ENCODE assay signal across 9 cellular contexts in genomic region chr22:26671317-26672059, GRCh38. TPM values are rescaled to one million over a fixed set of nuclear protein-coding genes. Genes with fewer than 3 reads are reported as not detected.
DNase-seq lines count a peak whose midpoint lies in the region; ATAC-seq and TF ChIP-seq lines count a peak whose summit lies in the region.
"Had no signal": no experiment of that assay in that cellular context is flagged by ENCODE, and none has a peak within 500 bp of the region (broad histone marks: within the 10 kb centered on the region; RNA-seq: fewer than 3 reads in every experiment).

No MANE protein-coding gene starts in this region.

- no peak for TF ChIP-seq CTCF in neural crest cell (conservative IDR thresholded peaks at IDR 0.05)
- no peak for TF ChIP-seq CTCF in thoracic aorta (IDR thresholded peaks at IDR 0.05)

- peak overlapping the region; percentile 93 for H3K27ac Mint-ChIP-seq in neural crest cell (ENCODE audit: unreplicated experiment)

- peaks cover 51% of the 10 kb centered on the region for H3K4me1 Mint-ChIP-seq in neural crest cell

- H3K9me3 ChIP-seq in thoracic aorta, result no peaks in the 10 kb centered on the region

- ATAC-seq in thoracic aorta (ENCODE audit: insufficient number of reproducible peaks, low FRiP score, low read depth), result no peak

- no peaks in the 10 kb centered on the region for H3K27me3 Mint-ChIP-seq in neural crest cell (ENCODE audit: low read depth)

- DNase-seq in SKM-1 treated with dmso at 0.1 percent for 144 hours (lab: John Stamatoyannopoulos, UW; ENCODE audit: unreplicated experiment) (peak; percentile 31), SKM-1 (lab: John Stamatoyannopoulos, UW; ENCODE audit: unreplicated experiment) (no peak), UCSD-AML1 (lab: John Stamatoyannopoulos, UW; ENCODE audit: unreplicated experiment) (peak; percentile 33), caudate nucleus (lab: John Stamatoyannopoulos, UW) (peak in 1 of 61 donors; percentile 14), neural crest cell (ENCODE audit: low read depth, low spot score) (no peak), thoracic aorta (ENCODE audit: low spot score) (no peak), H4 (ENCODE audit: low spot score) (no peak), DMS114 treated with DMSO at 0.1 percent for 48 hours (lab: John Stamatoyannopoulos, UW; ENCODE audit: unreplicated experiment) (no peak)

- H3K27ac ChIP-seq in caudate nucleus (ENCODE audit: low read depth, low read length) (peak overlapping the region; percentile 96), thoracic aorta (peak overlapping the region; percentile 96 to 97)

- H3K27me3 ChIP-seq in thoracic aorta (replicated peaks; ENCODE audit: insufficient read depth), result no peaks in the 10 kb centered on the region
- H3K27me3 ChIP-seq: cardiac muscle cell had no signal

- H3K4me3 ChIP-seq in thoracic aorta, result no peak overlapping the region

- no peaks in the 10 kb centered on the region for H3K36me3 ChIP-seq in thoracic aorta
- H3K36me3 ChIP-seq: cardiac muscle cell had no signal

- peaks cover 18 to 35% of the 10 kb centered on the region in 2 donors for H3K4me1 ChIP-seq in thoracic aorta (ENCODE audit: control insufficient read depth in 1 of 2, low read depth in 2 of 2)

- H3K9me3 Mint-ChIP-seq in neural crest cell, result no peaks in the 10 kb centered on the region

- H3K36me3 Mint-ChIP-seq in neural crest cell (ENCODE audit: low read depth), result peaks cover 3% of the 10 kb centered on the region

- peak overlapping the region; percentile 97 for H3K4me3 Mint-ChIP-seq in neural crest cell

RNA-seq across cellular contexts. Expression of gene MIAT, which starts 14.1 kb away (rescaled TPM):
- total RNA-seq in neural crest cell (42.0 and 45.6 TPM in 2 replicates), thoracic aorta (1 to 10 TPM in 1 of 2 donors, under 1 TPM in 1; 0.81 to 3.6 TPM)
- total RNA-seq in H4 (2014; rRNA removed; shearing (Covaris generic)), result under 0.01 TPM in 1 of 2 replicates, not detected in the other

RNA-seq across cellular contexts. Expression of gene CRYBA4, which starts 49.7 kb away (rescaled TPM):
- not detected in 2 replicates for total RNA-seq in neural crest cell
- total RNA-seq in thoracic aorta, result not detected
- total RNA-seq in H4 (2014; rRNA removed; shearing (Covaris generic)), result not detected in 2 replicates
- total RNA-seq: cardiac muscle cell had no signal

RNA-seq across cellular contexts. Expression of gene CRYBB1, which starts 53.7 kb away (rescaled TPM):
- total RNA-seq in neural crest cell (not detected in 2 replicates), thoracic aorta (1 to 10 TPM in 1 of 2 donors, under 1 TPM in 1; 0.71 to 2.6 TPM)
- not detected in 2 replicates for total RNA-seq in H4 (2014; rRNA removed; shearing (Covaris generic))
- total RNA-seq: cardiac muscle cell had no signal

Comparison
In these comparisons a context has a peak if more than half of its experiments do, and no peak if none do; other contexts are left out.
1. DNase-seq: peak in SKM-1 treated with dmso at 0.1 percent for 144 hours (single experiment) and UCSD-AML1 (single experiment); none in SKM-1 (single experiment), neural crest cell (single experiment), thoracic aorta (single experiment), H4 (single experiment) and DMS114 treated with DMSO at 0.1 percent for 48 hours (single experiment).